Comparison of ENCODE assay signal across 11 cellular contexts in genomic region chr16:48432136-48432535, GRCh38. TPM values are rescaled to one million over a fixed set of nuclear protein-coding genes. Genes with fewer than 3 reads are reported as not detected.
DNase-seq lines count a peak whose midpoint lies in the region; ATAC-seq lines count a peak whose summit lies in the region.
"Had no signal": no experiment of that assay in that cellular context is flagged by ENCODE, and none has a peak within 500 bp of the region (broad histone marks: within the 10 kb centered on the region; RNA-seq: fewer than 3 reads in every experiment).

No MANE protein-coding gene starts in this region.

- ATAC-seq in GM18907 (IDR thresholded peaks at IDR 0.05; ENCODE audit: unreplicated experiment) (peak; percentile 77), HG02798 (IDR thresholded peaks at IDR 0.05; ENCODE audit: poor library complexity, unreplicated experiment) (peak; percentile 81)

- H3K27ac ChIP-seq in caudate nucleus (ENCODE audit: low read depth, low read length): no peak overlapping the region
- H3K27ac ChIP-seq: ovary, testis had no signal

- DNase-seq in NOMO-1 (lab: John Stamatoyannopoulos, UW; ENCODE audit: unreplicated experiment in 2 of 2) (peak; percentile 38 to 74), medulla oblongata (ENCODE audit: extremely low spot score) (peak; percentile 44), dermis blood vessel endothelial cell (no peak), NCI-H2227 treated with DMSO at 0.1 percent for 48 hours (lab: John Stamatoyannopoulos, UW) (no peak), DMS 273 treated with DMSO at 0.1 percent for 48 hours (lab: John Stamatoyannopoulos, UW) (no peak), caudate nucleus (lab: John Stamatoyannopoulos, UW) (no peak)
- DNase-seq: HCEC 1CT, ovary, testis had no signal

RNA-seq across cellular contexts. Expression of gene SIAH1, which starts 46.9 kb away (rescaled TPM):
- 25.9 and 35.6 TPM in 2 replicates for total RNA-seq in dermis blood vessel endothelial cell

Comparison
In these comparisons a context has a peak if more than half of its experiments do, and no peak if none do; other contexts are left out.
1. DNase-seq: peak in NOMO-1 (2 of 2) and medulla oblongata (single experiment); none in dermis blood vessel endothelial cell (single experiment), NCI-H2227 treated with DMSO at 0.1 percent for 48 hours (single experiment), DMS 273 treated with DMSO at 0.1 percent for 48 hours (single experiment) and caudate nucleus (0 of 61).